Comparison of ENCODE assay signal across 15 cellular contexts in genomic region chr13:33624253-33624652, GRCh38.
DNase-seq lines count a peak whose midpoint lies in the region; ATAC-seq, FAIRE-seq and TF ChIP-seq lines count a peak whose summit lies in the region.
"Had no signal": no experiment of that assay in that cellular context is flagged by ENCODE, and none has a peak within 500 bp of the region (broad histone marks: within the 10 kb centered on the region; RNA-seq: fewer than 3 reads in every experiment).

No MANE protein-coding gene starts in this region.

- 87% methylated on average over 3 of the region's 3 CpGs for WGBS in HepG2 (ENCODE audit: low lambda C conversion rate)
- 100% methylated on average over 1 of the region's 3 CpGs for WGBS in right lobe of liver (ENCODE audit: insufficient coverage, low coverage, low lambda C conversion rate, missing lambda C conversion rate)
- WGBS in K562 (ENCODE audit: insufficient coverage, low coverage, missing lambda C conversion rate) = 0% methylated on average over 3 of the region's 3 CpGs
- WGBS in esophagus squamous epithelium, 2 donors = 87 to 92% methylated on average over 3 of the region's 3 CpGs

- H3K9me1 ChIP-seq in K562 (ENCODE audit: control insufficient read depth, insufficient read depth, low read length) = no peaks in the 10 kb centered on the region

- BruUV-seq in HepG2 (replicated peaks; lab: Mats Ljungman, UMichigan) = no TSS peak
- no TSS peak for BruUV-seq in K562 (replicated peaks; lab: Mats Ljungman, UMichigan)

- no peaks in the 10 kb centered on the region for H3F3A ChIP-seq in GM23338 (replicated peaks; ENCODE audit: low read depth)

- no peaks in the 10 kb centered on the region for H3K36me3 ChIP-seq in HepG2 (replicated peaks in 1 of 2; ENCODE audit: control insufficient read depth in 1 of 2, insufficient read depth in 2 of 2, low read length in 2 of 2)
- H3K36me3 ChIP-seq in right lobe of liver = no peaks in the 10 kb centered on the region
- no peaks in the 10 kb centered on the region for H3K36me3 ChIP-seq in GM23338 (ENCODE audit: insufficient read depth)
- no peaks in the 10 kb centered on the region for H3K36me3 ChIP-seq in K562 (ENCODE audit: control insufficient read depth, insufficient read depth, low read length)
- no peaks in the 10 kb centered on the region for H3K36me3 ChIP-seq in esophagus squamous epithelium
- H3K36me3 ChIP-seq: BE2C had no signal

- H3K36me3 Mint-ChIP-seq in GM23338 (ENCODE audit: low read depth) = no peaks in the 10 kb centered on the region
- H3K36me3 Mint-ChIP-seq: CD14-positive monocyte; CD4-positive, alpha-beta memory T cell had no signal

- H3K4me1 Mint-ChIP-seq in GM23338 = no peaks in the 10 kb centered on the region
- H3K4me1 Mint-ChIP-seq: CD14-positive monocyte, H9 had no signal

- H3K9ac ChIP-seq in HepG2 (ENCODE audit: insufficient read depth, low read depth, low read length) (no peak overlapping the region), K562 (ENCODE audit: insufficient read depth in 1 of 2, low read depth in 2 of 2, low read length in 2 of 2) (no peak overlapping the region)

- POLR2A ChIA-PET in HepG2 (lab: Yijun Ruan, JAX) (interaction anchor here (0.8 to 1.5 kb wide), 3 partner anchors 14 to 56 kb away, joined by 3 to 7 read pairs (median 5); no protein-coding TSS in a partner anchor), K562 (lab: Yijun Ruan, JAX) (no interaction called here)

- H3K79me2 ChIP-seq in HepG2 (ENCODE audit: insufficient read depth, low read length) (peaks cover 2% of the 10 kb centered on the region), GM23338 (replicated peaks; ENCODE audit: insufficient read depth) (no peaks in the 10 kb centered on the region), K562 (ENCODE audit: control insufficient read depth, insufficient read depth, low read length) (no peaks in the 10 kb centered on the region)

- no peak overlapping the region for H3K27ac Mint-ChIP-seq in GM23338
- H3K27ac Mint-ChIP-seq: CD14-positive monocyte, H9 had no signal

- H3K4me1 ChIP-seq in HepG2 (ENCODE audit: insufficient read depth, low read length) (peaks cover 10% of the 10 kb centered on the region), right lobe of liver (peaks cover 0 to 11% (median 5%) of the 10 kb centered on the region in 4 donors), GM23338 (ENCODE audit: insufficient read depth) (no peaks in the 10 kb centered on the region), K562 (replicated peaks in 1 of 2; ENCODE audit: control insufficient read depth in 2 of 2, insufficient read depth in 2 of 2, low read length in 2 of 2) (no peaks in the 10 kb centered on the region), esophagus squamous epithelium (no peaks in the 10 kb centered on the region)
- H3K4me1 ChIP-seq: BE2C had no signal

- no peak for FAIRE-seq in HepG2 (lab: Jason Lieb, UNC)
- no peak for FAIRE-seq in K562 (lab: Jason Lieb, UNC)
- FAIRE-seq: H1 had no signal

- TF ChIP-seq EP300 in HepG2 (IDR thresholded peaks at IDR 0.05; ENCODE audit: low read depth in 2 of 2, low read length in 2 of 2) (no peak), HepG2 (CRISPR knock-in tag; IDR thresholded peaks at IDR 0.05; ENCODE audit: borderline replicate concordance) (no peak), K562 (IDR thresholded peaks at IDR 0.05; ENCODE audit: low read length) (no peak)

- no peaks in the 10 kb centered on the region for H3K9me3 Mint-ChIP-seq in GM23338
- H3K9me3 Mint-ChIP-seq: CD4-positive, alpha-beta memory T cell; H9 had no signal

- CTCF ChIA-PET in HepG2 (lab: Yijun Ruan, JAX; ENCODE audit: low intra/inter-chr PET ratio, low total read pairs) = no interaction called here
- CTCF ChIA-PET in K562 (lab: Yijun Ruan, JAX; ENCODE audit: low intra/inter-chr PET ratio) = no interaction called here

- no peaks in the 10 kb centered on the region for H3K27me3 Mint-ChIP-seq in GM23338 (ENCODE audit: insufficient read depth, low read depth, poor library complexity)
- H3K27me3 Mint-ChIP-seq: CD4-positive, alpha-beta memory T cell had no signal

- TF ChIP-seq RAD21 in HepG2 (CRISPR knock-in tag; IDR thresholded peaks at IDR 0.05) (no peak), K562 (CRISPR knock-in tag; conservative IDR thresholded peaks at IDR 0.05 in 1 of 2, IDR thresholded peaks at IDR 0.05 in 1 of 2) (no peak)

- H3K4me3 Mint-ChIP-seq in GM23338 = no peak overlapping the region
- H3K4me3 Mint-ChIP-seq: CD14-positive monocyte; CD4-positive, alpha-beta memory T cell; H9 had no signal

- TF ChIP-seq CTCF in HepG2 (CRISPR knock-in tag; IDR thresholded peaks at IDR 0.05) (no peak), right lobe of liver (IDR thresholded peaks at IDR 0.05) (no peak), GM23338 (conservative IDR thresholded peaks at IDR 0.05; ENCODE audit: low read depth in 2 of 2) (no peak), K562 (IDR thresholded peaks at IDR 0.05 in 2 of 3, conservative IDR thresholded peaks at IDR 0.05 in 1 of 3; ENCODE audit: insufficient read depth in 2 of 3, low read depth in 1 of 3, low read length in 3 of 3) (no peak), esophagus squamous epithelium (IDR thresholded peaks at IDR 0.05) (no peak)

- no peak overlapping the region for H3K4me2 ChIP-seq in HepG2 (ENCODE audit: low read depth, low read length)
- H3K4me2 ChIP-seq in GM23338 = no peak overlapping the region
- H3K4me2 ChIP-seq in K562 (ENCODE audit: insufficient read depth, low read length) = no peak overlapping the region

- no peaks in the 10 kb centered on the region for H3K9me3 ChIP-seq in HepG2 (ENCODE audit: low read length)
- no peaks in the 10 kb centered on the region for H3K9me3 ChIP-seq in right lobe of liver
- H3K9me3 ChIP-seq in K562 (replicated peaks; ENCODE audit: control insufficient read depth, insufficient read depth, low read depth, low read length) = no peaks in the 10 kb centered on the region
- H3K9me3 ChIP-seq in esophagus squamous epithelium = no peaks in the 10 kb centered on the region
- H3K9me3 ChIP-seq: BE2C had no signal

- H2AFZ ChIP-seq in HepG2 (ENCODE audit: low read length) = no peak overlapping the region
- H2AFZ ChIP-seq in GM23338 = peak overlapping the region; percentile 23; the same call in 1 of the 2 replicates
- no peak overlapping the region for H2AFZ ChIP-seq in K562 (ENCODE audit: low read depth, low read length)

- no peaks in the 10 kb centered on the region for H3K9me2 ChIP-seq in GM23338 (ENCODE audit: insufficient read depth)

- no peak for ATAC-seq in HepG2
- no peak for ATAC-seq in right lobe of liver
- no peak for ATAC-seq in GM23338
- ATAC-seq in K562 = no peak

- no peaks in the 10 kb centered on the region for H3K27me3 ChIP-seq in HepG2 (ENCODE audit: control insufficient read depth in 1 of 2, insufficient read depth in 2 of 2, low read length in 2 of 2)
- no peaks in the 10 kb centered on the region for H3K27me3 ChIP-seq in right lobe of liver
- H3K27me3 ChIP-seq in GM23338 (ENCODE audit: insufficient read depth) = no peaks in the 10 kb centered on the region
- no peaks in the 10 kb centered on the region for H3K27me3 ChIP-seq in K562 (ENCODE audit: control insufficient read depth in 2 of 2, insufficient read depth in 2 of 2, low read length in 2 of 2)
- H3K27me3 ChIP-seq in esophagus squamous epithelium = no peaks in the 10 kb centered on the region
- H3K27me3 ChIP-seq: BE2C had no signal

- intact Hi-C loops in HepG2 (cut with micrococcal nuclease; ENCODE audit: unreplicated experiment) (no loop called here), right lobe of liver (cut with DNase I) (no loop called here), K562 (cut with micrococcal nuclease) (no loop called here), esophagus squamous epithelium (cut with DNase I) (no loop called here)

- in situ Hi-C loops in HepG2 (cut with HindIII; ENCODE audit: extremely low pct_ligation_motif_present, low pct_unique_long_range_greater_than_20kb) = no loop called here
- in situ Hi-C loops in K562 (cut with MboI) = no loop called here

- no peak for DNase-seq in HepG2 (ENCODE audit: low spot score)
- DNase-seq in right lobe of liver = no peak
- no peak for DNase-seq in GM23338 (ENCODE audit: low spot score)
- DNase-seq in K562 (ENCODE audit: extremely low read depth in 1 of 4, low spot score in 3 of 4) = no peak
- no peak for DNase-seq in NAMALWA (ENCODE audit: low spot score)
- no peak for DNase-seq in esophagus squamous epithelium (lab: John Stamatoyannopoulos, UW)
- no peak for DNase-seq in iPS-NIHi11 (ENCODE audit: low spot score)
- DNase-seq: ACHN; BE2C; CD4-positive, alpha-beta memory T cell; DMS79 treated with DMSO at 0.1 percent for 48 hours; GF-D8; H9 had no signal

- H3K27ac ChIP-seq in HepG2 (ENCODE audit: extremely low read length, insufficient read depth, low read length) (no peak overlapping the region), right lobe of liver (no peak overlapping the region), GM23338 (ENCODE audit: low read depth) (no peak overlapping the region), K562 (ENCODE audit: extremely low read depth, low read depth, low read length) (no peak overlapping the region), esophagus squamous epithelium (no peak overlapping the region)

- H3K4me3 ChIP-seq in HepG2 (replicated peaks in 1 of 3; ENCODE audit: insufficient read depth in 1 of 3, low read depth in 2 of 3, low read length in 3 of 3) (no peak overlapping the region), right lobe of liver (no peak overlapping the region), GM23338 (no peak overlapping the region), K562 (no peak overlapping the region), esophagus squamous epithelium (no peak overlapping the region)

- H4K20me1 ChIP-seq in HepG2 (ENCODE audit: insufficient read depth, low read length) (no peaks in the 10 kb centered on the region), GM23338 (replicated peaks; ENCODE audit: insufficient read depth) (no peaks in the 10 kb centered on the region), K562 (replicated peaks; ENCODE audit: control insufficient read depth, insufficient read depth, low read length) (no peaks in the 10 kb centered on the region)

- TF ChIP-seq POLR2A in HepG2 (IDR thresholded peaks at IDR 0.05; ENCODE audit: insufficient read depth in 1 of 2, low read depth in 2 of 2, low read length in 2 of 2) (no peak), right lobe of liver (IDR thresholded peaks at IDR 0.05) (no peak), K562 (conservative IDR thresholded peaks at IDR 0.05) (no peak), esophagus squamous epithelium (IDR thresholded peaks at IDR 0.05) (no peak)

TF ChIP-seq in HepG2, 621 proteins besides CTCF, POLR2A, EP300 and RAD21 (continues in another document):
- no peak for TF ChIP-seq ZNF24 (IDR thresholded peaks at IDR 0.05)
- no peak for TF ChIP-seq SUZ12 (IDR thresholded peaks at IDR 0.05; ENCODE audit: low read depth, low read length)
- TF ChIP-seq CREM (IDR thresholded peaks at IDR 0.05) = no peak
- TF ChIP-seq CREM (CRISPR knock-in tag; IDR thresholded peaks at IDR 0.05) = no peak

TF ChIP-seq in GM23338, 12 proteins besides CTCF, POLR2A, EP300 and RAD21 (continues in another document):
- TF ChIP-seq JUNB (IDR thresholded peaks at IDR 0.05; ENCODE audit: unreplicated experiment) = no peak

TF ChIP-seq in K562, 482 proteins besides CTCF, POLR2A, EP300 and RAD21 (continues in another document):
- TF ChIP-seq KDM1A (IDR thresholded peaks at IDR 0.05) (no peak), ARHGAP35 (IDR thresholded peaks at IDR 0.05; ENCODE audit: partially characterized antibody) (no peak), MAFG (tag; conservative IDR thresholded peaks at IDR 0.05) (peak; percentile 44; the same call in 1 of the 2 replicates)

Comparison
In these comparisons a context has a peak if more than half of its experiments do, and no peak if none do; other contexts are left out.
1. Of the 241 proteins assayed by ChIP-seq in both HepG2 and K562: peak only in HepG2: none; only in K562: MAFG; in both: MAFF and MAFK; in neither: 238.